In the genomic region with DNA sequence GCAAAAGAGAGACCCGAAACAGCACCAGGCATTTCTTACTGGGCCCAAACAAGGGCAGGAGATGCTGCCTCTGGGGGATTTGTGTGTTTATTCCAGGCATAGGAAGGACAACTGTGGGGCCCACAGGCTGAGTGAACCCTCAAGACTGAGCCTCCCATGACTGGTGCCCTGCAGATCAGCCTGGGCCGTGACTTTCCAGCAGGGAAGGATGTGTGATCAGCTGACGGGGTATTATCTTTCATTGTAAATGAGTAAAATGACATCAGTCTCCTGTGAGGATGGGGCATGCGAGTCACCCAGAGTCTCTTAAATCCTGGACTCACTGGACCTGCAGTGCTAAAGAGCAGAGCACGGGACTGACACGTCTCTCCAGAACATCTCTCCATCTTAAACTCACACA, we compare ENCODE assay signal across 12 cellular contexts. TPM values are rescaled to one million over a fixed set of nuclear protein-coding genes. Genes with fewer than 3 reads are reported as not detected.
DNase-seq lines count a peak whose midpoint lies in the region; ATAC-seq and TF ChIP-seq lines count a peak whose summit lies in the region.
"Had no signal": no experiment of that assay in that cellular context is flagged by ENCODE, and none has a peak within 500 bp of the region (broad histone marks: within the 10 kb centered on the region; RNA-seq: fewer than 3 reads in every experiment).

No MANE protein-coding gene starts in this region.

- H3K4me3 ChIP-seq in choroid plexus epithelial cell (ENCODE audit: low read depth, low read length) (no peak overlapping the region), adrenal gland (no peak overlapping the region)
- H3K4me3 ChIP-seq: left lung had no signal

- no peaks in the 10 kb centered on the region for H3K9me3 Mint-ChIP-seq in nephron

- WGBS in adrenal gland, 4 donors = 54 to 76% (median 64%) methylated on average over 6 of the region's 6 CpGs

- H3K36me3 Mint-ChIP-seq in nephron (ENCODE audit: low read depth) = no peaks in the 10 kb centered on the region

- peaks cover 28% of the 10 kb centered on the region for H3K4me1 Mint-ChIP-seq in nephron

- intact Hi-C loops in adrenal gland (cut with DNase I) = no loop called here

- ATAC-seq in HG02763 (IDR thresholded peaks at IDR 0.05; ENCODE audit: unreplicated experiment) (no peak), HG03354 (IDR thresholded peaks at IDR 0.05; ENCODE audit: poor library complexity, severe bottlenecking, unreplicated experiment) (no peak)
- ATAC-seq: esophagus mucosa, left lung had no signal

- peaks cover 7 to 11% of the 10 kb centered on the region in 2 donors for H3K4me1 ChIP-seq in adrenal gland (replicated peaks in 1 of 2)

- peak overlapping the region; percentile 32 to 56 (median 53) for H3K27ac Mint-ChIP-seq in nephron

- TF ChIP-seq CTCF in choroid plexus epithelial cell (conservative IDR thresholded peaks at IDR 0.05; ENCODE audit: low read depth, low read length) (no peak), nephron (IDR thresholded peaks at IDR 0.05; ENCODE audit: unreplicated experiment in 3 of 3) (no peak), adrenal gland (IDR thresholded peaks at IDR 0.05) (no peak)

- peak overlapping the region; percentile 4 to 66 (median 52) for H3K4me3 Mint-ChIP-seq in nephron

- H3K36me3 ChIP-seq in adrenal gland (replicated peaks in 1 of 2) = no peaks in the 10 kb centered on the region
- H3K36me3 ChIP-seq: left lung had no signal

- peak; percentile 85 for DNase-seq in EH (ENCODE audit: low read depth)
- DNase-seq in NCI-H146 treated with DMSO at 0.1 percent for 48 hours (lab: John Stamatoyannopoulos, UW; ENCODE audit: unreplicated experiment) = peak; percentile 27
- peak; percentile 42 for DNase-seq in choroid plexus epithelial cell (ENCODE audit: low read depth)
- no peak for DNase-seq in mesenteric fat pad (ENCODE audit: low spot score)
- no peak for DNase-seq in adrenal gland
- DNase-seq: NCI-H1092 treated with DMSO at 0.1 percent for 48 hours, posterior cingulate gyrus had no signal

- peaks cover 9% of the 10 kb centered on the region for H3K27me3 ChIP-seq in adrenal gland

- peaks cover 5% of the 10 kb centered on the region for H3K27me3 Mint-ChIP-seq in nephron (ENCODE audit: low read depth)

- no peaks in the 10 kb centered on the region for H3K9me3 ChIP-seq in adrenal gland (replicated peaks in 1 of 3)
- H3K9me3 ChIP-seq: left lung had no signal

- H3K27ac ChIP-seq in adrenal gland = no peak overlapping the region
- H3K27ac ChIP-seq: left lung had no signal

- TF ChIP-seq POLR2A in adrenal gland (IDR thresholded peaks at IDR 0.05) = no peak

RNA-seq across cellular contexts. Expression of a gene that starts 3.9 kb away (rescaled TPM):
- total RNA-seq in mesenteric fat pad = 25.3 TPM
- total RNA-seq in adrenal gland = 10 to 100 TPM in 3 of 8 donors, 1 to 10 TPM in 5; 4.8 to 14.3 (median 8.7) TPM
- polyA plus RNA-seq in adrenal gland = 10 to 100 TPM in 2 of 3 donors, 1 to 10 TPM in 1; 5.5 to 15.5 (median 12.2) TPM

RNA-seq across cellular contexts. Expression of a gene that starts 11.9 kb away (rescaled TPM):
- total RNA-seq in mesenteric fat pad = not detected
- not detected for total RNA-seq in adrenal gland
- polyA plus RNA-seq in adrenal gland = under 1 TPM in 2 of 3 donors, not detected in 1; 0.07 to 0.80 TPM
- total RNA-seq: esophagus mucosa, left lung had no signal

RNA-seq across cellular contexts. Expression of a gene that starts 32.6 kb away (rescaled TPM):
- 919 TPM for total RNA-seq in mesenteric fat pad
- 1,000 to 10,000 TPM in 5 of 8 donors, 100 to 1,000 TPM in 3; 680 to 1,387 (median 1,180) TPM for total RNA-seq in adrenal gland
- 1,000 to 10,000 TPM in 1 of 3 donors, 100 to 1,000 TPM in 2; 733 to 1,132 (median 750) TPM for polyA plus RNA-seq in adrenal gland

RNA-seq across cellular contexts. Expression of a gene that starts 48.6 kb away (rescaled TPM):
- total RNA-seq in mesenteric fat pad (1.9 TPM), adrenal gland (1 to 10 TPM; 1.0 to 3.5 (median 2.1) TPM)
- polyA plus RNA-seq in adrenal gland = 1 to 10 TPM; 1.4 to 2.7 (median 1.7) TPM

Comparison
In these comparisons a context has a peak if more than half of its experiments do, and no peak if none do; other contexts are left out.
1. DNase-seq: peak in EH (single experiment), NCI-H146 treated with DMSO at 0.1 percent for 48 hours (single experiment) and choroid plexus epithelial cell (single experiment); none in mesenteric fat pad (single experiment) and adrenal gland (0 of 7).